1 cellular context compared by ENCODE assay signal in the genomic region with DNA sequence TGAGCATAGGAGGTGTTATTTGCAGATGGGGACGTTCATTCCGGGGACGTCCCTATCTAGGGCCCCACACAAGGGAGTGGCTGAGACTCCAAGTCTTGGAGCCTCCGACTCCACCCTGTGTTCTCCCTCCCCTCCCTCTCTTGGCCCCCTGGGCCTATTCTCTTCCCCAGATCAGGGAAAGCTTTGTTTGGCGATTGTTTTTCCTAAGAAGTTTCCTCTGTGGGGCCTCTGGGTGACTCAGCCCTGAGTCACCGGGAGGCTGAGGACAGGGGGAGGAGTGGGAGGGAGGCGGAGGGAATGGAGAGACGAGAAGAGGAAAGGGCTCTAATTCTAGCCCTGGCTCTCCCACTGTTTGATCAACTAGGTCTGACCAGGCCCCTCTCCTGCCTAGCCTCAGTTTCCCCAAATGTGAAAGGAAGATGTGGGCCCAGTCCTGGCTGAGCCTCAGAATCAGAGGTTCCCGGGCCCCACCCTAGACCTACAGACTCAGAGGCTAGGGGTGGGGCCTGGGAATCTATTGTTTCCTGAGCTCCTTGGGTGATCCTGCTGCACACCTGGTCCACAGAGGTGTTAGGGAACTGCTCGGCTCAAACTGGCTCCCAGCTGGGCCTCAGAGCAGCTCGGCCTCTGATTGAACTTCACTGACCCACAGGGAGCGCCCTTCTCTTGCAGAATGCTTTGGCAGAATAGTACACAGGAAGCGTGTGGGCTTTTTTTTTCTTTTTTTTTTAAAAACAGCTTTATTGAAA.
TF ChIP-seq lines count a peak whose summit lies in the region.

No MANE protein-coding gene starts in this region.

TF ChIP-seq in HepG2, 621 proteins besides CTCF, POLR2A, EP300 and RAD21 (continued from another document and continues in another):
- TF ChIP-seq, protein P1, sequence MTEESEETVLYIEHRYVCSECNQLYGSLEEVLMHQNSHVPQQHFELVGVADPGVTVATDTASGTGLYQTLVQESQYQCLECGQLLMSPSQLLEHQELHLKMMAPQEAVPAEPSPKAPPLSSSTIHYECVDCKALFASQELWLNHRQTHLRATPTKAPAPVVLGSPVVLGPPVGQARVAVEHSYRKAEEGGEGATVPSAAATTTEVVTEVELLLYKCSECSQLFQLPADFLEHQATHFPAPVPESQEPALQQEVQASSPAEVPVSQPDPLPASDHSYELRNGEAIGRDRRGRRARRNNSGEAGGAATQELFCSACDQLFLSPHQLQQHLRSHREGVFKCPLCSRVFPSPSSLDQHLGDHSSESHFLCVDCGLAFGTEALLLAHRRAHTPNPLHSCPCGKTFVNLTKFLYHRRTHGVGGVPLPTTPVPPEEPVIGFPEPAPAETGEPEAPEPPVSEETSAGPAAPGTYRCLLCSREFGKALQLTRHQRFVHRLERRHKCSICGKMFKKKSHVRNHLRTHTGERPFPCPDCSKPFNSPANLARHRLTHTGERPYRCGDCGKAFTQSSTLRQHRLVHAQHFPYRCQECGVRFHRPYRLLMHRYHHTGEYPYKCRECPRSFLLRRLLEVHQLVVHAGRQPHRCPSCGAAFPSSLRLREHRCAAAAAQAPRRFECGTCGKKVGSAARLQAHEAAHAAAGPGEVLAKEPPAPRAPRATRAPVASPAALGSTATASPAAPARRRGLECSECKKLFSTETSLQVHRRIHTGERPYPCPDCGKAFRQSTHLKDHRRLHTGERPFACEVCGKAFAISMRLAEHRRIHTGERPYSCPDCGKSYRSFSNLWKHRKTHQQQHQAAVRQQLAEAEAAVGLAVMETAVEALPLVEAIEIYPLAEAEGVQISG (CRISPR knock-in tag; IDR thresholded peaks at IDR 0.05) = peak; percentile 18; the same call in 1 of the 2 replicates
- peak; percentile 39; the same call in 1 of the 2 replicates for TF ChIP-seq ZNF441 (CRISPR knock-in tag; IDR thresholded peaks at IDR 0.05; ENCODE audit: borderline replicate concordance)
- no peak for TF ChIP-seq KLF13 (CRISPR knock-in tag; IDR thresholded peaks at IDR 0.05)
- TF ChIP-seq, protein P2, sequence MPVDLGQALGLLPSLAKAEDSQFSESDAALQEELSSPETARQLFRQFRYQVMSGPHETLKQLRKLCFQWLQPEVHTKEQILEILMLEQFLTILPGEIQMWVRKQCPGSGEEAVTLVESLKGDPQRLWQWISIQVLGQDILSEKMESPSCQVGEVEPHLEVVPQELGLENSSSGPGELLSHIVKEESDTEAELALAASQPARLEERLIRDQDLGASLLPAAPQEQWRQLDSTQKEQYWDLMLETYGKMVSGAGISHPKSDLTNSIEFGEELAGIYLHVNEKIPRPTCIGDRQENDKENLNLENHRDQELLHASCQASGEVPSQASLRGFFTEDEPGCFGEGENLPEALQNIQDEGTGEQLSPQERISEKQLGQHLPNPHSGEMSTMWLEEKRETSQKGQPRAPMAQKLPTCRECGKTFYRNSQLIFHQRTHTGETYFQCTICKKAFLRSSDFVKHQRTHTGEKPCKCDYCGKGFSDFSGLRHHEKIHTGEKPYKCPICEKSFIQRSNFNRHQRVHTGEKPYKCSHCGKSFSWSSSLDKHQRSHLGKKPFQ (CRISPR knock-in tag; IDR thresholded peaks at IDR 0.05; ENCODE audit: insufficient replicate concordance) = no peak
- TF ChIP-seq RBM22 (optimal IDR thresholded peaks at IDR 0.05; ENCODE audit: low read length) = no peak
- TF ChIP-seq MIXL1 (CRISPR knock-in tag; IDR thresholded peaks at IDR 0.05) = no peak
- no peak for TF ChIP-seq HNF4A (CRISPR knock-in tag; IDR thresholded peaks at IDR 0.05)
- TF ChIP-seq NFIC (IDR thresholded peaks at IDR 0.05; ENCODE audit: low read length) = no peak
- TF ChIP-seq, protein P3, sequence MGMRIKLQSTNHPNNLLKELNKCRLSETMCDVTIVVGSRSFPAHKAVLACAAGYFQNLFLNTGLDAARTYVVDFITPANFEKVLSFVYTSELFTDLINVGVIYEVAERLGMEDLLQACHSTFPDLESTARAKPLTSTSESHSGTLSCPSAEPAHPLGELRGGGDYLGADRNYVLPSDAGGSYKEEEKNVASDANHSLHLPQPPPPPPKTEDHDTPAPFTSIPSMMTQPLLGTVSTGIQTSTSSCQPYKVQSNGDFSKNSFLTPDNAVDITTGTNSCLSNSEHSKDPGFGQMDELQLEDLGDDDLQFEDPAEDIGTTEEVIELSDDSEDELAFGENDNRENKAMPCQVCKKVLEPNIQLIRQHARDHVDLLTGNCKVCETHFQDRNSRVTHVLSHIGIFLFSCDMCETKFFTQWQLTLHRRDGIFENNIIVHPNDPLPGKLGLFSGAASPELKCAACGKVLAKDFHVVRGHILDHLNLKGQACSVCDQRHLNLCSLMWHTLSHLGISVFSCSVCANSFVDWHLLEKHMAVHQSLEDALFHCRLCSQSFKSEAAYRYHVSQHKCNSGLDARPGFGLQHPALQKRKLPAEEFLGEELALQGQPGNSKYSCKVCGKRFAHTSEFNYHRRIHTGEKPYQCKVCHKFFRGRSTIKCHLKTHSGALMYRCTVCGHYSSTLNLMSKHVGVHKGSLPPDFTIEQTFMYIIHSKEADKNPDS (CRISPR knock-in tag; IDR thresholded peaks at IDR 0.05) = no peak
- no peak for TF ChIP-seq ZNF619 (CRISPR knock-in tag; IDR thresholded peaks at IDR 0.05)
- no peak for TF ChIP-seq AHR (CRISPR knock-in tag; IDR thresholded peaks at IDR 0.05)
- TF ChIP-seq AKAP8 (CRISPR knock-in tag; IDR thresholded peaks at IDR 0.05) = no peak
- no peak for TF ChIP-seq ZNF329 (CRISPR knock-in tag; IDR thresholded peaks at IDR 0.05; ENCODE audit: low read depth)
- 0 out of 2 replicates have a peak, but pooled peaks have one; percentile 40 for TF ChIP-seq SNAPC2 (CRISPR knock-in tag; IDR thresholded peaks at IDR 0.05)
- no peak for TF ChIP-seq ZNF724P (CRISPR knock-in tag; IDR thresholded peaks at IDR 0.05; ENCODE audit: borderline replicate concordance)
- TF ChIP-seq KLF12 (CRISPR knock-in tag; IDR thresholded peaks at IDR 0.05; ENCODE audit: borderline replicate concordance) = no peak
- no peak for TF ChIP-seq ZNF264 (CRISPR knock-in tag; IDR thresholded peaks at IDR 0.05)
- no peak for TF ChIP-seq SIX4 (CRISPR knock-in tag; IDR thresholded peaks at IDR 0.05)
- TF ChIP-seq, protein P4, sequence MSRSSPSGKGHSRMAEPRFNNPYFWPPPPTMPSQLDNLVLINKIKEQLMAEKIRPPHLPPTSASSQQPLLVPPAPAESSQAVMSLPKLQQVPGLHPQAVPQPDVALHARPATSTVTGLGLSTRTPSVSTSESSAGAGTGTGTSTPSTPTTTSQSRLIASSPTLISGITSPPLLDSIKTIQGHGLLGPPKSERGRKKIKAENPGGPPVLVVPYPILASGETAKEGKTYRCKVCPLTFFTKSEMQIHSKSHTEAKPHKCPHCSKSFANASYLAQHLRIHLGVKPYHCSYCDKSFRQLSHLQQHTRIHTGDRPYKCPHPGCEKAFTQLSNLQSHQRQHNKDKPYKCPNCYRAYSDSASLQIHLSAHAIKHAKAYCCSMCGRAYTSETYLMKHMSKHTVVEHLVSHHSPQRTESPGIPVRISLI (CRISPR knock-in tag; IDR thresholded peaks at IDR 0.05; ENCODE audit: borderline replicate concordance) = peak; percentile 70; the same call in 1 of the 2 replicates
- no peak for TF ChIP-seq BHLHE40 (IDR thresholded peaks at IDR 0.05; ENCODE audit: low read length)
- no peak for TF ChIP-seq LCORL (IDR thresholded peaks at IDR 0.05)
- TF ChIP-seq LCORL (CRISPR knock-in tag; IDR thresholded peaks at IDR 0.05) = peak; percentile 11; the same call in 1 of the 2 replicates
- TF ChIP-seq ELF4 (CRISPR knock-in tag; IDR thresholded peaks at IDR 0.05; ENCODE audit: borderline replicate concordance) = no peak
- TF ChIP-seq ZNF761 (CRISPR knock-in tag; conservative IDR thresholded peaks at IDR 0.05) = no peak
- no peak for TF ChIP-seq ZKSCAN5 (CRISPR knock-in tag; IDR thresholded peaks at IDR 0.05)
- peak; percentile 77; the same call in 1 of the 2 replicates for TF ChIP-seq SP5 (CRISPR knock-in tag; IDR thresholded peaks at IDR 0.05; ENCODE audit: borderline replicate concordance, low read depth)
- no peak for TF ChIP-seq ZBTB20 (CRISPR knock-in tag; IDR thresholded peaks at IDR 0.05; ENCODE audit: borderline replicate concordance, low read depth)
- no peak for TF ChIP-seq ZNF296 (CRISPR knock-in tag; conservative IDR thresholded peaks at IDR 0.05)
- no peak for TF ChIP-seq ISX (CRISPR knock-in tag; conservative IDR thresholded peaks at IDR 0.05)
- TF ChIP-seq, protein P5, sequence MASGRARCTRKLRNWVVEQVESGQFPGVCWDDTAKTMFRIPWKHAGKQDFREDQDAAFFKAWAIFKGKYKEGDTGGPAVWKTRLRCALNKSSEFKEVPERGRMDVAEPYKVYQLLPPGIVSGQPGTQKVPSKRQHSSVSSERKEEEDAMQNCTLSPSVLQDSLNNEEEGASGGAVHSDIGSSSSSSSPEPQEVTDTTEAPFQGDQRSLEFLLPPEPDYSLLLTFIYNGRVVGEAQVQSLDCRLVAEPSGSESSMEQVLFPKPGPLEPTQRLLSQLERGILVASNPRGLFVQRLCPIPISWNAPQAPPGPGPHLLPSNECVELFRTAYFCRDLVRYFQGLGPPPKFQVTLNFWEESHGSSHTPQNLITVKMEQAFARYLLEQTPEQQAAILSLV (CRISPR knock-in tag; IDR thresholded peaks at IDR 0.05; ENCODE audit: borderline replicate concordance) = no peak
- TF ChIP-seq, protein P6, sequence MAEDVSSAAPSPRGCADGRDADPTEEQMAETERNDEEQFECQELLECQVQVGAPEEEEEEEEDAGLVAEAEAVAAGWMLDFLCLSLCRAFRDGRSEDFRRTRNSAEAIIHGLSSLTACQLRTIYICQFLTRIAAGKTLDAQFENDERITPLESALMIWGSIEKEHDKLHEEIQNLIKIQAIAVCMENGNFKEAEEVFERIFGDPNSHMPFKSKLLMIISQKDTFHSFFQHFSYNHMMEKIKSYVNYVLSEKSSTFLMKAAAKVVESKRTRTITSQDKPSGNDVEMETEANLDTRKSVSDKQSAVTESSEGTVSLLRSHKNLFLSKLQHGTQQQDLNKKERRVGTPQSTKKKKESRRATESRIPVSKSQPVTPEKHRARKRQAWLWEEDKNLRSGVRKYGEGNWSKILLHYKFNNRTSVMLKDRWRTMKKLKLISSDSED (CRISPR knock-in tag; IDR thresholded peaks at IDR 0.05) = no peak
- TF ChIP-seq, protein P7, sequence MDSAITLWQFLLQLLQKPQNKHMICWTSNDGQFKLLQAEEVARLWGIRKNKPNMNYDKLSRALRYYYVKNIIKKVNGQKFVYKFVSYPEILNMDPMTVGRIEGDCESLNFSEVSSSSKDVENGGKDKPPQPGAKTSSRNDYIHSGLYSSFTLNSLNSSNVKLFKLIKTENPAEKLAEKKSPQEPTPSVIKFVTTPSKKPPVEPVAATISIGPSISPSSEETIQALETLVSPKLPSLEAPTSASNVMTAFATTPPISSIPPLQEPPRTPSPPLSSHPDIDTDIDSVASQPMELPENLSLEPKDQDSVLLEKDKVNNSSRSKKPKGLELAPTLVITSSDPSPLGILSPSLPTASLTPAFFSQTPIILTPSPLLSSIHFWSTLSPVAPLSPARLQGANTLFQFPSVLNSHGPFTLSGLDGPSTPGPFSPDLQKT (CRISPR knock-in tag; IDR thresholded peaks at IDR 0.05; ENCODE audit: borderline replicate concordance) = no peak
- no peak for TF ChIP-seq ZNF12 (CRISPR knock-in tag; IDR thresholded peaks at IDR 0.05)
- no peak for TF ChIP-seq CENPT (CRISPR knock-in tag; IDR thresholded peaks at IDR 0.05; ENCODE audit: low read depth)
- TF ChIP-seq SIN3A (IDR thresholded peaks at IDR 0.05; ENCODE audit: borderline replicate concordance, low read depth, low read length) = peak; percentile 33; the same call in 1 of the 2 replicates
- no peak for TF ChIP-seq AGO2 (optimal IDR thresholded peaks at IDR 0.05; ENCODE audit: low read depth, low read length)
- TF ChIP-seq, protein P8, sequence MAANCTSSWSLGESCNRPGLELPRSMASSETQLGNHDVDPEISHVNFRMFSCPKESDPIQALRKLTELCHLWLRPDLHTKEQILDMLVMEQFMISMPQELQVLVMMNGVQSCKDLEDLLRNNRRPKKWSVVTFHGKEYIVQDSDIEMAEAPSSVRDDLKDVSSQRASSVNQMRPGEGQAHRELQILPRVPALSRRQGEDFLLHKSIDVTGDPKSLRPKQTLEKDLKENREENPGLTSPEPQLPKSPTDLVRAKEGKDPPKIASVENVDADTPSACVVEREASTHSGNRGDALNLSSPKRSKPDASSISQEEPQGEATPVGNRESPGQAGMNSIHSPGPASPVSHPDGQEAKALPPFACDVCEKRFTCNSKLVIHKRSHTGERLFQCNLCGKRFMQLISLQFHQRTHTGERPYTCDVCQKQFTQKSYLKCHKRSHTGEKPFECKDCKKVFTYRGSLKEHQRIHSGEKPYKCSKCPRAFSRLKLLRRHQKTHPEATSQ (CRISPR knock-in tag; IDR thresholded peaks at IDR 0.05; ENCODE audit: borderline replicate concordance) = no peak
- no peak for TF ChIP-seq EED (CRISPR knock-in tag; IDR thresholded peaks at IDR 0.05)
- TF ChIP-seq ZNF431 (CRISPR knock-in tag; IDR thresholded peaks at IDR 0.05; ENCODE audit: borderline replicate concordance, low read depth) = no peak
- TF ChIP-seq STAG1 (CRISPR knock-in tag; IDR thresholded peaks at IDR 0.05) = peak; percentile 60
- TF ChIP-seq ZBTB7A (CRISPR knock-in tag; IDR thresholded peaks at IDR 0.05) = no peak
- TF ChIP-seq TCF7L2 (IDR thresholded peaks at IDR 0.05; ENCODE audit: low read depth, low read length) = no peak
- no peak for TF ChIP-seq ZNF674 (CRISPR knock-in tag; IDR thresholded peaks at IDR 0.05; ENCODE audit: low read depth)
- TF ChIP-seq ZBTB7B (CRISPR knock-in tag; IDR thresholded peaks at IDR 0.05) = peak; percentile 47; the same call in 1 of the 2 replicates
- TF ChIP-seq ZNF703 (CRISPR knock-in tag; IDR thresholded peaks at IDR 0.05; ENCODE audit: borderline replicate concordance) = no peak
- TF ChIP-seq CREB1 (IDR thresholded peaks at IDR 0.05) = no peak
- TF ChIP-seq CREB1 (CRISPR knock-in tag; IDR thresholded peaks at IDR 0.05) = no peak
- TF ChIP-seq, protein P9, sequence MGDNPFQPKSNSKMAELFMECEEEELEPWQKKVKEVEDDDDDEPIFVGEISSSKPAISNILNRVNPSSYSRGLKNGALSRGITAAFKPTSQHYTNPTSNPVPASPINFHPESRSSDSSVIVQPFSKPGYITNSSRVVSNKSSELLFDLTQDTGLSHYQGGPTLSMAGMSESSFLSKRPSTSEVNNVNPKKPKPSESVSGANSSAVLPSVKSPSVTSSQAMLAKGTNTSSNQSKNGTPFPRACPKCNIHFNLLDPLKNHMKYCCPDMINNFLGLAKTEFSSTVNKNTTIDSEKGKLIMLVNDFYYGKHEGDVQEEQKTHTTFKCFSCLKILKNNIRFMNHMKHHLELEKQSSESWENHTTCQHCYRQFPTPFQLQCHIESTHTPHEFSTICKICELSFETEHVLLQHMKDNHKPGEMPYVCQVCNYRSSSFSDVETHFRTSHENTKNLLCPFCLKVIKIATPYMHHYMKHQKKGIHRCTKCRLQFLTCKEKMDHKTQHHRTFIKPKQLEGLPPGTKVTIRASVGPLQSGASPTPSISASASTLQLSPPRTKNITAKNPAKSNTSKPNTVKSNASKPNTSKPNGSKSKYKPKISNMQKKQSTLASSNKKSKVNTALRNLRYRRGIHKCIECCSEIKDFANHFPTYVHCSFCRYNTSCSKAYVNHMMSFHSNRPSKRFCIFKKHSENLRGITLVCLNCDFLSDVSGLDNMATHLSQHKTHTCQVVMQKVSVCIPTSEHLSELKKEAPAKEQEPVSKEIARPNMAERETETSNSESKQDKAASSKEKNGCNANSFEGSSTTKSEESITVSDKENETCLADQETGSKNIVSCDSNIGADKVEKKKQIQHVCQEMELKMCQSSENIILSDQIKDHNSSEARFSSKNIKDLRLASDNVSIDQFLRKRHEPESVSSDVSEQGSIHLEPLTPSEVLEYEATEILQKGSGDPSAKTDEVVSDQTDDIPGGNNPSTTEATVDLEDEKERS (CRISPR knock-in tag; IDR thresholded peaks at IDR 0.05) = 0 out of 2 replicates have a peak, but pooled peaks have one; percentile 48
- peak; percentile 75; the same call in 1 of the 2 replicates for TF ChIP-seq JUNB (CRISPR knock-in tag; IDR thresholded peaks at IDR 0.05; ENCODE audit: borderline replicate concordance)
- TF ChIP-seq TOE1 (CRISPR knock-in tag; IDR thresholded peaks at IDR 0.05) = no peak
- TF ChIP-seq HDAC1 (CRISPR knock-in tag; IDR thresholded peaks at IDR 0.05) = peak; percentile 69; the same call in 1 of the 2 replicates
- TF ChIP-seq ZNF790 (CRISPR knock-in tag; IDR thresholded peaks at IDR 0.05; ENCODE audit: borderline replicate concordance) = no peak
